ENCODE assay signal across 26 cellular contexts in genomic region chr1:205532026-205532891, GRCh38. TPM values are rescaled to one million over a fixed set of nuclear protein-coding genes. Genes with fewer than 3 reads are reported as not detected.
"Had no signal": no experiment of that assay in that cellular context is flagged by ENCODE, and none has a peak within 500 bp of the region (broad histone marks: within the 10 kb centered on the region; RNA-seq: fewer than 3 reads in every experiment).

No MANE protein-coding gene starts in this region.

- H3K4me1 Mint-ChIP-seq: endodermal cell had no signal

- H3K4me3 ChIP-seq: breast epithelium, right atrium auricular region, thoracic aorta had no signal

- H3K36me3 ChIP-seq: breast epithelium had no signal

- H3K27ac Mint-ChIP-seq: activated CD4-positive, alpha-beta memory T cell treated with anti-CD3 and anti-CD28 coated beads, Interleukin-2, amount 10 ng/mL, durations not matched to agents 7 days and 5 days; activated CD4-positive, alpha-beta T cell treated with anti-CD3 and anti-CD28 coated beads, Interleukin-2, amount 10 ng/mL, durations not matched to agents 24 days and 14 days; activated naive CD4-positive, alpha-beta T cell treated with anti-CD3 and anti-CD28 coated beads, Interleukin-2, amount 50 U/mL, for 24 hours; activated naive CD8-positive, alpha-beta T cell treated with anti-CD3 and anti-CD28 coated beads, Interleukin-2, amount 50 U/mL, for 24 hours; activated T-cell treated with anti-CD3 and anti-CD28 coated beads, Interleukin-2, amount 50 U/mL, for 24 hours; dendritic cell treated with granulocyte-macrophage colony-stimulating factor and Interleukin-4, amounts not matched to agents 40 ng/mL and 50 ng/mL, for 4 days; endodermal cell; nephron; T-helper 1 cell treated with Interleukin-12 subunit alpha and Interleukin-12 subunit beta and Interleukin-4 antibody, amounts not matched to agents 30 μg/mL and 1 μg/mL, for 36 hours had no signal

- H3K27me3 ChIP-seq: breast epithelium, right atrium auricular region had no signal

- H3K9me3 Mint-ChIP-seq: activated CD4-positive, alpha-beta memory T cell treated with anti-CD3 and anti-CD28 coated beads, Interleukin-2, amount 10 ng/mL, durations not matched to agents 7 days and 5 days; activated CD4-positive, alpha-beta T cell treated with anti-CD3 and anti-CD28 coated beads, Interleukin-2, amount 10 ng/mL, durations not matched to agents 24 days and 14 days; activated naive CD4-positive, alpha-beta T cell treated with anti-CD3 and anti-CD28 coated beads, Interleukin-2, amount 50 U/mL, for 24 hours; activated naive CD8-positive, alpha-beta T cell treated with anti-CD3 and anti-CD28 coated beads, Interleukin-2, amount 50 U/mL, for 24 hours; activated T-cell treated with anti-CD3 and anti-CD28 coated beads, Interleukin-2, amount 50 U/mL, for 24 hours; central memory CD8-positive, alpha-beta T cell; dendritic cell treated with granulocyte-macrophage colony-stimulating factor and Interleukin-4, amounts not matched to agents 40 ng/mL and 50 ng/mL, for 4 days; endodermal cell; nephron; T-helper 1 cell treated with Interleukin-12 subunit alpha and Interleukin-12 subunit beta and Interleukin-4 antibody, amounts not matched to agents 30 μg/mL and 1 μg/mL, for 36 hours had no signal

- H3K4me3 Mint-ChIP-seq: activated CD4-positive, alpha-beta memory T cell treated with anti-CD3 and anti-CD28 coated beads, Interleukin-2, amount 10 ng/mL, durations not matched to agents 7 days and 5 days; activated CD4-positive, alpha-beta T cell treated with anti-CD3 and anti-CD28 coated beads, Interleukin-2, amount 10 ng/mL, durations not matched to agents 24 days and 14 days; activated naive CD4-positive, alpha-beta T cell treated with anti-CD3 and anti-CD28 coated beads, Interleukin-2, amount 50 U/mL, for 24 hours; activated naive CD8-positive, alpha-beta T cell treated with anti-CD3 and anti-CD28 coated beads, Interleukin-2, amount 50 U/mL, for 24 hours; activated T-cell treated with anti-CD3 and anti-CD28 coated beads, Interleukin-2, amount 50 U/mL, for 24 hours; central memory CD8-positive, alpha-beta T cell; dendritic cell treated with granulocyte-macrophage colony-stimulating factor and Interleukin-4, amounts not matched to agents 40 ng/mL and 50 ng/mL, for 4 days; endodermal cell; nephron; T-helper 1 cell treated with Interleukin-12 subunit alpha and Interleukin-12 subunit beta and Interleukin-4 antibody, amounts not matched to agents 30 μg/mL and 1 μg/mL, for 36 hours had no signal

- H3K36me3 Mint-ChIP-seq: activated naive CD4-positive, alpha-beta T cell treated with anti-CD3 and anti-CD28 coated beads, Interleukin-2, amount 50 U/mL, for 24 hours had no signal

- H3K27ac ChIP-seq: breast epithelium, right atrium auricular region, thoracic aorta, VCaP had no signal

- H3K9me3 ChIP-seq: breast epithelium, right atrium auricular region, thoracic aorta had no signal

- DNase-seq: activated CD4-positive, alpha-beta memory T cell treated with anti-CD3 and anti-CD28 coated beads, Interleukin-2, amount 10 ng/mL, durations not matched to agents 7 days and 5 days; activated CD4-positive, alpha-beta T cell treated with anti-CD3 and anti-CD28 coated beads, Interleukin-2, amount 10 ng/mL, durations not matched to agents 24 days and 14 days; activated CD8-positive, alpha-beta memory T cell treated with anti-CD3 and anti-CD28 coated beads, Interleukin-2, amount 50 U/mL, for 48 hours; activated gamma-delta T cell; activated naive CD8-positive, alpha-beta T cell treated with anti-CD3 and anti-CD28 coated beads, Interleukin-2, amount 50 U/mL, for 24 hours; activated T-cell treated with anti-CD3 and anti-CD28 coated beads, Interleukin-2, amount 50 U/mL, for 24 hours; foreskin fibroblast; kidney glomerular epithelial cell; occipital lobe; stimulated activated CD4-positive, alpha-beta T cell treated with anti-CD3 and anti-CD28 coated beads, Interleukin-2, amount 100 ng/mL, for 48 hours; stimulated activated naive CD8-positive, alpha-beta T cell treated with anti-CD3 and anti-CD28 coated beads, Interleukin-15, Interleukin-2, amounts not matched to agents 100 U/mL and 50 U/mL, for 24 hours; SW 1271; T-helper 9 cell had no signal

- ATAC-seq: activated naive CD8-positive, alpha-beta T cell treated with anti-CD3 and anti-CD28 coated beads, Interleukin-2, amount 50 U/mL, for 24 hours; esophagus mucosa; left lobe of liver; stimulated activated naive CD8-positive, alpha-beta T cell treated with anti-CD3 and anti-CD28 coated beads, Interleukin-15, Interleukin-2, amounts not matched to agents 100 U/mL and 50 U/mL, for 24 hours had no signal

RNA-seq across cellular contexts. Expression of gene CDK18, which starts 27.8 kb away (rescaled TPM):
- total RNA-seq: pulmonary artery endothelial cell had no signal
